Comparison of ENCODE assay signal across 8 cellular contexts in genomic region chr1:200802865-200803512, GRCh38.
DNase-seq lines count a peak whose midpoint lies in the region; ATAC-seq and TF ChIP-seq lines count a peak whose summit lies in the region.

No MANE protein-coding gene starts in this region.

- intact Hi-C loops in breast epithelium (cut with DNase I; ENCODE audit: low total_unique reads) = no loop called here

- H3K27me3 ChIP-seq in breast epithelium = no peaks in the 10 kb centered on the region

- peaks cover 0 to 5% of the 10 kb centered on the region in 2 donors for H3K4me1 ChIP-seq in breast epithelium

- H3K27ac ChIP-seq in VCaP (no peak overlapping the region), breast epithelium (no peak overlapping the region)

- peak; percentile 93 for TF ChIP-seq CTCF in GM12873 (IDR thresholded peaks at IDR 0.05; ENCODE audit: insufficient read depth, low read depth, low read length, missing control alignments)
- peak; percentile 91 for TF ChIP-seq CTCF in VCaP (conservative IDR thresholded peaks at IDR 0.05)
- TF ChIP-seq CTCF in breast epithelium (IDR thresholded peaks at IDR 0.05) = peak; percentile 80 to 92 (median 90)

- no peaks in the 10 kb centered on the region for H3K36me3 ChIP-seq in breast epithelium

- ATAC-seq in HG02981 (IDR thresholded peaks at IDR 0.05; ENCODE audit: unreplicated experiment) = peak; percentile 91
- ATAC-seq in HG03196 (IDR thresholded peaks at IDR 0.05; ENCODE audit: unreplicated experiment) = no peak

- no peaks in the 10 kb centered on the region for H3K9me3 ChIP-seq in breast epithelium

- DNase-seq in NCI-H2171 (lab: John Stamatoyannopoulos, UW) = peak; percentile 70
- peak; percentile 72 to 77 for DNase-seq in breast epithelium (ENCODE audit: low spot score in 2 of 2)
- DNase-seq in inferior parietal cortex (ENCODE audit: extremely low spot score) = peak; percentile 86
- peak; percentile 33 to 56 for DNase-seq in stimulated activated CD4-positive, alpha-beta T cell treated with anti-CD3 and anti-CD28 coated beads, Interleukin-1b, Interleukin-23, amount 100 ng/mL, for 1 hour (ENCODE audit: low read depth in 2 of 2)

- no peak for TF ChIP-seq POLR2A in breast epithelium (IDR thresholded peaks at IDR 0.05)

- H3K4me3 ChIP-seq in breast epithelium = no peak overlapping the region
